Comparison of ENCODE assay signal across 8 cellular contexts in the genomic region with DNA sequence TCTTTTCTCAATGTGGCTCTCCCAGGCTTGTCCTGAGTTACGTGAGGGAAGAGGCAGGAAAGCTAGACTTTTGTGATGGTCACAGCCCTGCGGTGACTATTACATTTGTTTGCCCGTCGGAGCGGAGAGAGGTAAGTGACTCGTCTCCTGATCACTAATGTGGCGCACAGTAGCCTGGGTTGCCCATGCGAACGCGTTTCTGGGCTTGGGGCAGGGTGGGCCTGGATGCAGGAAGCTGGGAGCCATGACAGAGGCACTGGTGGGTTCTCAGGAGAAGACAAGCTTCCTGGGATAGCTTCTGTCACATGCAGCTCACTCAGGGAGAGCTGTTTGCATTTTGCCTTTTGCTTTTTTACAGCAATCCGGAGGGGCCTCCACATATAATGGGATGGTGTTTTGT.
DNase-seq lines count a peak whose midpoint lies in the region; TF ChIP-seq lines count a peak whose summit lies in the region.
"Had no signal": no experiment of that assay in that cellular context is flagged by ENCODE, and none has a peak within 500 bp of the region (broad histone marks: within the 10 kb centered on the region; RNA-seq: fewer than 3 reads in every experiment).

No MANE protein-coding gene starts in this region.

- H3K9me3 ChIP-seq in muscle layer of colon (ENCODE audit: low read length): no peaks in the 10 kb centered on the region
- H3K9me3 ChIP-seq in thyroid gland: no peaks in the 10 kb centered on the region
- H3K9me3 ChIP-seq in CD4-positive, alpha-beta memory T cell (ENCODE audit: control insufficient read depth in 1 of 2, low read length in 2 of 2): no peaks in the 10 kb centered on the region

- POLR2A ChIA-PET in RWPE1 (lab: Yijun Ruan, JAX; ENCODE audit: low non-redundant PET): no interaction called here
- POLR2A ChIA-PET in CD4-positive, alpha-beta memory T cell (lab: Charles Lee; ENCODE audit: partially characterized antibody): no interaction called here

- H3K27me3 Mint-ChIP-seq in CD4-positive, alpha-beta memory T cell: no peaks in the 10 kb centered on the region
- H3K27me3 Mint-ChIP-seq: stimulated activated memory B cell treated with anti-CD40 and anti-IgM and Interleukin-4, amounts not matched to agents 10 μg/mL and 1 μg/mL and 100 μg/mL, for 72 hours had no signal

- intact Hi-C loops in dorsolateral prefrontal cortex (cut with DNase I) (loop anchor here in 1 of 2 donors (5.0 kb wide), 1 partner anchor 47 kb away; no protein-coding TSS in a partner anchor), thyroid gland (cut with DNase I) (no loop called here)
- intact Hi-C loops in CD4-positive, alpha-beta memory T cell (cut with micrococcal nuclease): no loop called here

- DNase-seq in RWPE1 (ENCODE audit: low spot score) (peak; percentile 7), dorsolateral prefrontal cortex (no peak), thyroid gland (peak in 1 of 2 donors; percentile 23), SHP77 treated with DMSO at 0.1 percent for 48 hours (lab: John Stamatoyannopoulos, UW) (no peak)
- DNase-seq in CD4-positive, alpha-beta memory T cell: no peak
- DNase-seq in activated CD8-positive, alpha-beta memory T cell treated with anti-CD3 and anti-CD28 coated beads for 24 hours: no peak

- no peak overlapping the region for H3K4me3 ChIP-seq in dorsolateral prefrontal cortex
- peak overlapping the region in 1 of 2 donors; percentile 39 for H3K4me3 ChIP-seq in muscle layer of colon (ENCODE audit: low read depth in 1 of 2, low read length in 2 of 2)
- H3K4me3 ChIP-seq in thyroid gland (replicated peaks in 1 of 3): no peak overlapping the region
- no peak overlapping the region for H3K4me3 ChIP-seq in CD4-positive, alpha-beta memory T cell (ENCODE audit: low read length in 2 of 2)

- peaks cover 18% of the 10 kb centered on the region for H3K4me1 ChIP-seq in muscle layer of colon (ENCODE audit: insufficient read depth, low read length)
- H3K4me1 ChIP-seq in thyroid gland: peaks cover 16 to 21% of the 10 kb centered on the region in 2 donors
- no peaks in the 10 kb centered on the region for H3K4me1 ChIP-seq in CD4-positive, alpha-beta memory T cell (ENCODE audit: insufficient read depth, low read length)

- peak overlapping the region in 1 of 7 donors; percentile 32 for H3K27ac Mint-ChIP-seq in CD4-positive, alpha-beta memory T cell
- H3K27ac Mint-ChIP-seq: stimulated activated memory B cell treated with anti-CD40 and anti-IgM and Interleukin-4, amounts not matched to agents 10 μg/mL and 1 μg/mL and 100 μg/mL, for 72 hours had no signal

- no peak overlapping the region for H3K4me3 Mint-ChIP-seq in CD4-positive, alpha-beta memory T cell
- H3K4me3 Mint-ChIP-seq: stimulated activated memory B cell treated with anti-CD40 and anti-IgM and Interleukin-4, amounts not matched to agents 10 μg/mL and 1 μg/mL and 100 μg/mL, for 72 hours had no signal

- peaks cover 62 to 84% of the 10 kb centered on the region in 2 donors for H3K36me3 Mint-ChIP-seq in CD4-positive, alpha-beta memory T cell

- CTCF ChIA-PET in RWPE1 (lab: Yijun Ruan, JAX): interaction anchor here (0.9 kb wide), 1 partner anchor 12 kb away, joined by 4 read pairs; no protein-coding TSS in a partner anchor
- CTCF ChIA-PET in CD4-positive, alpha-beta memory T cell (lab: Charles Lee; ENCODE audit: partially characterized antibody): no interaction called here

- no peaks in the 10 kb centered on the region for H3K9me3 Mint-ChIP-seq in CD4-positive, alpha-beta memory T cell
- H3K9me3 Mint-ChIP-seq: stimulated activated memory B cell treated with anti-CD40 and anti-IgM and Interleukin-4, amounts not matched to agents 10 μg/mL and 1 μg/mL and 100 μg/mL, for 72 hours had no signal

- peaks cover 3 to 10% (median 7%) of the 10 kb centered on the region in 4 donors for H3K4me1 Mint-ChIP-seq in CD4-positive, alpha-beta memory T cell

- no peaks in the 10 kb centered on the region for H3K27me3 ChIP-seq in dorsolateral prefrontal cortex
- H3K27me3 ChIP-seq in muscle layer of colon (ENCODE audit: control insufficient read depth in 1 of 2, insufficient read depth in 2 of 2, low read length in 2 of 2): no peaks in the 10 kb centered on the region
- no peaks in the 10 kb centered on the region for H3K27me3 ChIP-seq in thyroid gland
- no peaks in the 10 kb centered on the region for H3K27me3 ChIP-seq in CD4-positive, alpha-beta memory T cell (ENCODE audit: insufficient read depth, low read length)

- WGBS in thyroid gland, 2 donors: 75 to 80% methylated on average over 11 of the region's 11 CpGs

- peak overlapping the region; percentile 80 for H3K27ac ChIP-seq in RWPE1
- H3K27ac ChIP-seq in dorsolateral prefrontal cortex: peak overlapping the region in 46 of 59 donors; percentile 7 to 84 (median 62)
- peak overlapping the region; percentile 64 for H3K27ac ChIP-seq in muscle layer of colon (ENCODE audit: low read depth, low read length)
- H3K27ac ChIP-seq in thyroid gland: peak overlapping the region; percentile 76 to 82 (median 76)
- H3K27ac ChIP-seq in CD4-positive, alpha-beta memory T cell (ENCODE audit: low read depth, low read length): no peak overlapping the region

- peak overlapping the region; percentile 33 for H3K9ac ChIP-seq in muscle layer of colon (ENCODE audit: low read length)

- TF ChIP-seq CTCF in RWPE1 (conservative IDR thresholded peaks at IDR 0.05; ENCODE audit: low read depth): no peak
- no peak for TF ChIP-seq CTCF in dorsolateral prefrontal cortex (IDR thresholded peaks at IDR 0.05 in 54 of 56, conservative IDR thresholded peaks at IDR 0.05 in 2 of 56; ENCODE audit: low read depth in 1 of 56, partially characterized antibody in 56 of 56)
- no peak for TF ChIP-seq CTCF in thyroid gland (IDR thresholded peaks at IDR 0.05)

- no peak for TF ChIP-seq POLR2A in thyroid gland (IDR thresholded peaks at IDR 0.05)

- peaks cover 49% of the 10 kb centered on the region for H3K36me3 ChIP-seq in muscle layer of colon (ENCODE audit: insufficient read depth, low read length)
- peaks cover 19 to 37% of the 10 kb centered on the region in 2 donors for H3K36me3 ChIP-seq in thyroid gland
- peaks cover 52% of the 10 kb centered on the region for H3K36me3 ChIP-seq in CD4-positive, alpha-beta memory T cell (ENCODE audit: insufficient read depth, low read length)
